ENCODE assay signal across 28 cellular contexts in the genomic region with DNA sequence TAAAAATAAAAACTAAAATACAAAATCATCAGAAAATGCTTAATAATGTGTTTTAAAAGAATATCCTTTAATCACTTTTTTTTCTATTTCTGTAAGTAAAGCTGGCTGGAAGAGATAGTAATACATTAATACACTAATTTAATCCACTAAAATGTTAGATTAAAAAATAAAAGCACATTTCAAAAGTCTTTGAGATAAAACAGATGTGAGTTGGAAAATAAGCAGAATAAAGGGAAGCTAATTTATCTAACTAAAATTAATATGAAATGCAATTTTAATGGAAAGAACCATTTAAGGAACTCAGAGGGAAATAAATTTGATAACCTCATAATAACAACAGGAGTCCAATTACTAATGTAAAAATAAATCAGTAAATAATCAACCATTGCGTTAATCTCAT.
"Had no signal": no experiment of that assay in that cellular context is flagged by ENCODE, and none has a peak within 500 bp of the region (broad histone marks: within the 10 kb centered on the region; RNA-seq: fewer than 3 reads in every experiment).

No MANE protein-coding gene starts in this region.

- H3K27me3 ChIP-seq: neural progenitor cell, ovary, right lobe of liver, sigmoid colon, spleen, suprapubic skin, testis, tibial artery, transverse colon, upper lobe of right lung, uterus had no signal

- H3K4me3 ChIP-seq: neural progenitor cell, ovary, psoas muscle, right lobe of liver, sigmoid colon, smooth muscle cell, spleen, suprapubic skin, testis, tibial artery, transverse colon, upper lobe of right lung, uterus had no signal

- H3K4me1 ChIP-seq: neural progenitor cell, parathyroid adenoma, psoas muscle, right lobe of liver, sigmoid colon, spleen, suprapubic skin, testis, tibial artery, transverse colon, upper lobe of right lung, uterus had no signal

- H3K9me3 ChIP-seq: ovary, psoas muscle, right lobe of liver, sigmoid colon, suprapubic skin, testis, tibial artery, transverse colon, upper lobe of right lung had no signal

- ATAC-seq: natural killer cell; psoas muscle; right cardiac atrium; right lobe of liver; stimulated activated memory B cell treated with anti-CD40 and anti-IgM and Interleukin-4, amounts not matched to agents 10 μg/mL and 1 μg/mL and 100 μg/mL, for 72 hours; stimulated activated naive CD8-positive, alpha-beta T cell treated with anti-CD3 and anti-CD28 coated beads, Interleukin-15, amount 100 ng/mL, for 72 hours; stimulated activated naive CD8-positive, alpha-beta T cell treated with anti-CD3 and anti-CD28 coated beads, Interleukin-15, Interleukin-2, amounts not matched to agents 100 U/mL and 50 U/mL, for 24 hours; upper lobe of right lung had no signal

- H3K27ac ChIP-seq: neural progenitor cell, ovary, parathyroid adenoma, psoas muscle, right lobe of liver, sigmoid colon, spleen, suprapubic skin, testis, tibial artery, transverse colon, upper lobe of right lung, uterus had no signal

- H3K36me3 ChIP-seq: neural progenitor cell, ovary, right lobe of liver, sigmoid colon, spleen, suprapubic skin, tibial artery, transverse colon, upper lobe of right lung, uterus had no signal

- DNase-seq: natural killer cell; occipital lobe; ovary; posterior cingulate gyrus; psoas muscle; right cardiac atrium; right lobe of liver; sigmoid colon; spleen; stimulated activated CD4-positive, alpha-beta T cell treated with anti-CD3 and anti-CD28 coated beads, Interleukin-12 subunit alpha, Interleukin-12 subunit beta, amount 100 ng/mL, for 4 hours; stimulated activated CD4-positive, alpha-beta T cell treated with anti-CD3 and anti-CD28 coated beads, Interleukin-1b, Interleukin-23, amount 100 ng/mL, for 48 hours; stimulated activated CD4-positive, alpha-beta T cell treated with anti-CD3 and anti-CD28 coated beads, Interleukin-4, amount 100 ng/mL, for 1 hour; stimulated activated CD4-positive, alpha-beta T cell treated with anti-CD3 and anti-CD28 coated beads, Interleukin-4, amount 100 ng/mL, for 4 hours; stimulated activated CD8-positive, alpha-beta memory T cell treated with anti-CD3 and anti-CD28 coated beads, Interleukin-4, amount 100 ng/mL, for 48 hours; stimulated activated naive CD4-positive, alpha-beta T cell; stimulated activated naive CD8-positive, alpha-beta T cell treated with anti-CD3 and anti-CD28 coated beads, Interleukin-15, amount 100 ng/mL, for 72 hours; stimulated activated naive CD8-positive, alpha-beta T cell treated with anti-CD3 and anti-CD28 coated beads, Interleukin-15, Interleukin-2, amounts not matched to agents 100 U/mL and 50 U/mL, for 24 hours; substantia nigra; testis; tibial artery; transverse colon; upper lobe of right lung; uterus had no signal
